Comparison of ENCODE assay signal across 9 cellular contexts in the genomic region with DNA sequence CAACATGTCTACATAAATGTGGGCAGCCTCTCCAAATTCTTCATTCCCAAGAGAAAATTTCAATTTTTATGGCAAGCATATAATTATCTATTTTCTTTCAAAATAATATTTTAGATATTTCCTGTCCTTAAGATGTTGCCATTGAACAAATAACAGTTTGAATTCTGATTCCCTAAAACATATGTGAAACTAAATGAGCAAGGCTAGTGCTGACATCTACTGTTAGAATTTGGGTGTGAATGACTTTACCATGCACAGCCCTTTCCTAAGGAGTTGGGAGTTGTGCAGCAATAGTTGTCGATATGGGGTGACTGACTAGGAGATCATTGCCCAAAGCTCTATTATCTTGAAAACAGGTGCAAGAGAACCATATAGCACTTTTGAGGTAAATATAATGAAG.
DNase-seq lines count a peak whose midpoint lies in the region; ATAC-seq, FAIRE-seq and TF ChIP-seq lines count a peak whose summit lies in the region.
"Had no signal": no experiment of that assay in that cellular context is flagged by ENCODE, and none has a peak within 500 bp of the region (broad histone marks: within the 10 kb centered on the region; RNA-seq: fewer than 3 reads in every experiment).

No MANE protein-coding gene starts in this region.

- H3K27me3 ChIP-seq in PC-9 (ENCODE audit: insufficient read depth, low read depth) = no peaks in the 10 kb centered on the region
- no peaks in the 10 kb centered on the region for H3K27me3 ChIP-seq in esophagus squamous epithelium
- no peaks in the 10 kb centered on the region for H3K27me3 ChIP-seq in osteoblast (ENCODE audit: insufficient read depth, low read length)

- H3K4me1 ChIP-seq in PC-9 (replicated peaks; ENCODE audit: insufficient read depth) = no peaks in the 10 kb centered on the region; the same call in 1 of the 2 replicates
- H3K4me1 ChIP-seq in esophagus squamous epithelium = peaks cover 0 to 20% (median 0%) of the 10 kb centered on the region in 3 donors
- H3K4me1 ChIP-seq in osteoblast (ENCODE audit: insufficient read depth, low read length) = peaks cover 3% of the 10 kb centered on the region

- H3K27ac ChIP-seq in PC-9 (no peak overlapping the region), esophagus squamous epithelium (no peak overlapping the region), osteoblast (ENCODE audit: low read depth, low read length) (no peak overlapping the region)

- H3K4me1 Mint-ChIP-seq in activated CD8-positive, alpha-beta memory T cell treated with anti-CD3 and anti-CD28 coated beads, Interleukin-2, amount 10 ng/mL, durations not matched to agents 7 days and 5 days = no peaks in the 10 kb centered on the region

- POLR2A ChIA-PET in PC-9 (lab: Charles Lee; ENCODE audit: unreplicated experiment) = no interaction called here

- H3K36me3 ChIP-seq in PC-9 (ENCODE audit: low read depth) = no peaks in the 10 kb centered on the region
- H3K36me3 ChIP-seq in esophagus squamous epithelium = no peaks in the 10 kb centered on the region
- H3K36me3 ChIP-seq in osteoblast (ENCODE audit: insufficient read depth, low read length) = no peaks in the 10 kb centered on the region

- peak; percentile 28 for DNase-seq in GM12865 (ENCODE audit: low read depth)
- peak in 1 of 2 experiments; percentile 7 for DNase-seq in PC-9
- no peak for DNase-seq in esophagus squamous epithelium (lab: John Stamatoyannopoulos, UW)
- DNase-seq in osteoblast (ENCODE audit: insufficient read length, low spot score, missing footprints) = peak; percentile 56
- DNase-seq in activated CD8-positive, alpha-beta memory T cell treated with anti-CD3 and anti-CD28 coated beads, Interleukin-2, amount 10 ng/mL, durations not matched to agents 7 days and 5 days = no peak
- no peak for DNase-seq in HuH-7.5 (ENCODE audit: low spot score)

- CTCF ChIA-PET in PC-9 (lab: Charles Lee) = no interaction called here
- CTCF ChIA-PET in activated CD8-positive, alpha-beta memory T cell treated with anti-CD3 and anti-CD28 coated beads, Interleukin-2, amount 10 ng/mL, durations not matched to agents 7 days and 5 days (lab: Charles Lee) = interaction anchor here (0.8 to 1.5 kb wide), 3 partner anchors 19 to 809 kb away, joined by 3 to 6 read pairs (median 3); no protein-coding TSS in a partner anchor

- H3K9me3 ChIP-seq in PC-9 (ENCODE audit: insufficient read depth, low read depth) (no peaks in the 10 kb centered on the region), esophagus squamous epithelium (no peaks in the 10 kb centered on the region), osteoblast (ENCODE audit: low read depth, low read length) (no peaks in the 10 kb centered on the region)

- H3K4me2 ChIP-seq in PC-9 (no peak overlapping the region), osteoblast (ENCODE audit: insufficient read depth, low read length) (no peak overlapping the region)

- peaks cover 31% of the 10 kb centered on the region for H3K27me3 Mint-ChIP-seq in activated CD8-positive, alpha-beta memory T cell treated with anti-CD3 and anti-CD28 coated beads, Interleukin-2, amount 10 ng/mL, durations not matched to agents 7 days and 5 days
- H3K27me3 Mint-ChIP-seq: dendritic cell treated with granulocyte-macrophage colony-stimulating factor and Interleukin-4, amounts not matched to agents 40 ng/mL and 50 ng/mL, for 4 days had no signal

- H3K4me3 Mint-ChIP-seq in activated CD8-positive, alpha-beta memory T cell treated with anti-CD3 and anti-CD28 coated beads, Interleukin-2, amount 10 ng/mL, durations not matched to agents 7 days and 5 days = no peak overlapping the region
- H3K4me3 Mint-ChIP-seq: dendritic cell treated with granulocyte-macrophage colony-stimulating factor and Interleukin-4, amounts not matched to agents 40 ng/mL and 50 ng/mL, for 4 days had no signal

- no peaks in the 10 kb centered on the region for H4K20me1 ChIP-seq in PC-9 (ENCODE audit: insufficient read depth)
- H4K20me1 ChIP-seq in osteoblast (ENCODE audit: insufficient read depth, low read length) = no peaks in the 10 kb centered on the region

- no peaks in the 10 kb centered on the region for H3F3A ChIP-seq in PC-9 (ENCODE audit: insufficient read depth, low read depth)

- no peaks in the 10 kb centered on the region for H3K79me2 ChIP-seq in PC-9 (ENCODE audit: low read depth)
- no peaks in the 10 kb centered on the region for H3K79me2 ChIP-seq in osteoblast (ENCODE audit: insufficient read depth, low read length)

- TF ChIP-seq CTCF in GM12865 (IDR thresholded peaks at IDR 0.05; ENCODE audit: insufficient read depth, low read depth, low read length, missing control alignments) (peak; percentile 38), PC-9 (conservative IDR thresholded peaks at IDR 0.05) (peak; percentile 70), esophagus squamous epithelium (IDR thresholded peaks at IDR 0.05) (peak in 5 of 6 experiments; percentile 31 to 71 (median 56)), osteoblast (IDR thresholded peaks at IDR 0.05; ENCODE audit: extremely low read depth, low read depth, low read length) (peak; percentile 71)

- peak; percentile 99 for FAIRE-seq in A204.1 (lab: Jason Lieb, UNC)

- no peak overlapping the region for H3K27ac Mint-ChIP-seq in activated CD8-positive, alpha-beta memory T cell treated with anti-CD3 and anti-CD28 coated beads, Interleukin-2, amount 10 ng/mL, durations not matched to agents 7 days and 5 days
- H3K27ac Mint-ChIP-seq: dendritic cell treated with granulocyte-macrophage colony-stimulating factor and Interleukin-4, amounts not matched to agents 40 ng/mL and 50 ng/mL, for 4 days had no signal

- WGBS in esophagus squamous epithelium, 2 donors = 13 to 21% methylated on average over 1 of the region's 1 CpG

- TF ChIP-seq POLR2A in esophagus squamous epithelium (IDR thresholded peaks at IDR 0.05) = no peak

- intact Hi-C loops in PC-9 (cut with micrococcal nuclease; ENCODE audit: unreplicated experiment) = loop anchor here (1.0 to 5.0 kb wide), 4 partner anchors 51 to 861 kb away; no protein-coding TSS in a partner anchor
- intact Hi-C loops in esophagus squamous epithelium (cut with DNase I) = loop anchor here (5.0 to 10.0 kb wide), 2 partner anchors 257 to 779 kb away; no protein-coding TSS in a partner anchor

- ATAC-seq in activated CD8-positive, alpha-beta memory T cell treated with anti-CD3 and anti-CD28 coated beads, Interleukin-2, amount 10 ng/mL, durations not matched to agents 7 days and 5 days = no peak
- ATAC-seq in GM19463 (IDR thresholded peaks at IDR 0.05; ENCODE audit: unreplicated experiment) = no peak

- H3K9me2 ChIP-seq in PC-9 (ENCODE audit: insufficient read depth) = no peaks in the 10 kb centered on the region

- no TSS peak for BruUV-seq in PC-9 (replicated peaks; lab: Mats Ljungman, UMichigan)

- H2AFZ ChIP-seq in PC-9 = no peak overlapping the region
- H2AFZ ChIP-seq in osteoblast (ENCODE audit: low read length) = no peak overlapping the region

- H3K9me3 Mint-ChIP-seq in activated CD8-positive, alpha-beta memory T cell treated with anti-CD3 and anti-CD28 coated beads, Interleukin-2, amount 10 ng/mL, durations not matched to agents 7 days and 5 days (ENCODE audit: low read depth) = no peaks in the 10 kb centered on the region
- H3K9me3 Mint-ChIP-seq: dendritic cell treated with granulocyte-macrophage colony-stimulating factor and Interleukin-4, amounts not matched to agents 40 ng/mL and 50 ng/mL, for 4 days had no signal

- H3K4me3 ChIP-seq in GM12865 (ENCODE audit: low read depth, low read length) (no peak overlapping the region), PC-9 (no peak overlapping the region), esophagus squamous epithelium (no peak overlapping the region), osteoblast (ENCODE audit: insufficient read depth, low read length) (no peak overlapping the region)

- H3K36me3 Mint-ChIP-seq in activated CD8-positive, alpha-beta memory T cell treated with anti-CD3 and anti-CD28 coated beads, Interleukin-2, amount 10 ng/mL, durations not matched to agents 7 days and 5 days = no peaks in the 10 kb centered on the region

Comparison
In these comparisons a context has a peak if more than half of its experiments do, and no peak if none do; other contexts are left out.
1. DNase-seq: peak in GM12865 (single experiment) and osteoblast (single experiment); none in esophagus squamous epithelium (single experiment), activated CD8-positive, alpha-beta memory T cell treated with anti-CD3 and anti-CD28 coated beads, Interleukin-2, amount 10 ng/mL, durations not matched to agents 7 days and 5 days (single experiment) and HuH-7.5 (single experiment).
2. Peak in every context shown above with its lines, with median percentiles within 50 percentile points of each other: CTCF ChIP-seq.